13 cellular contexts compared by ENCODE assay signal in the genomic region with DNA sequence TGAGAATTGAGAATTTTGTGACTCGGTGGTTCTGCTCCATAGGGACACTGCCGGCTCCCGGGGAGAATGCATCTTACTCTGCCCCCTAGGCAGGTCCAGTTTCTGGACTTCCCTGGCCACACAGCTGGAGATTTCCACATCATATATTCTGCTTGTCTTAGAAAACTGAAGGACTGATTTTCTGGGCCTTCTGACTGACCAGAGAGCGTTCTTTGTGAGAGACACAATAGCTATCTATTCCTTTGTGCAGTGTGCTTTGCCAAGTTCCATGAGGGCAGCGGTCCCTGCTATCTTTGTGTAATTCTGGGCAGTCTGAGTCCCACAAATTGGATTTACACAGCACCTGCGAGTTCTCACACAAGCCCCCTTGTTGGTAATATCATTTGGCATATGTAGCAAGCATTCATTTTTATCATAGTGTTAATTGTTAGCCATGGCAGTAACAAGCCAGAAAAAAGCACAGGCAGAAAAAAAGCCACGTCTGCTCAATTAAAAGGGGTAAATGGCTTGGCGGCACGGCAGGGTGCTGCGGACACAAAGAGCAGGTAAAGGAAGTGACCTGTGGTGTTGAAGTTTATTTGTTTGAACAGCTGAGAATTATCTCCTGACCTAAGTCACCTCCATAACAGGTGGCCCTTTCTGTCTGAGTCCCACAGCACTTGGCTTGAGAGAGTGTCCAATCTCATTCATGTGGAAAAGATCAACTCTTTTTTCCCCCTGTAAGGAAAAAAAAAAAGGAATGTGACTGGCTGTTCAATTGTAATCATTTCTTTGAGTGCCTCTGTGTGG.
DNase-seq lines count a peak whose midpoint lies in the region; ATAC-seq lines count a peak whose summit lies in the region.
"Had no signal": no experiment of that assay in that cellular context is flagged by ENCODE, and none has a peak within 500 bp of the region (broad histone marks: within the 10 kb centered on the region; RNA-seq: fewer than 3 reads in every experiment).

No MANE protein-coding gene starts in this region.

- H3K27me3 Mint-ChIP-seq in activated T-cell treated with anti-CD3 and anti-CD28 coated beads, Interleukin-2, amount 50 U/mL, for 72 hours (ENCODE audit: low read depth), result no peaks in the 10 kb centered on the region

- H3K4me1 Mint-ChIP-seq in activated T-cell treated with anti-CD3 and anti-CD28 coated beads, Interleukin-2, amount 50 U/mL, for 72 hours (ENCODE audit: low read depth), result no peaks in the 10 kb centered on the region

- peak; percentile 67 to 98 (median 90) for DNase-seq in NCI-H1417 (lab: John Stamatoyannopoulos, UW)
- peak; percentile 2 for DNase-seq in SK-MEL-5 (ENCODE audit: low read depth, low spot score)
- DNase-seq in iPS DF 19.7 (ENCODE audit: low read depth, low spot score), result peak; percentile 75
- DNase-seq in putamen (ENCODE audit: low spot score), result peak; percentile 91
- no peak for DNase-seq in activated T-cell treated with anti-CD3 and anti-CD28 coated beads, Interleukin-2, amount 50 U/mL, for 72 hours
- no peak for DNase-seq in MV-4-11 (lab: John Stamatoyannopoulos, UW)
- DNase-seq in mucosa of gallbladder (ENCODE audit: low spot score), result no peak
- DNase-seq: activated CD8-positive, alpha-beta memory T cell treated with anti-CD3 and anti-CD28 coated beads, Interleukin-2, amount 50 U/mL, for 48 hours; GOT3; IMR-90; NCI-H446 had no signal

- H3K9me3 Mint-ChIP-seq in activated T-cell treated with anti-CD3 and anti-CD28 coated beads, Interleukin-2, amount 50 U/mL, for 72 hours, result peaks cover 2 to 3% of the 10 kb centered on the region in 2 donors

- ATAC-seq in GM18909 (IDR thresholded peaks at IDR 0.05; ENCODE audit: poor library complexity, unreplicated experiment), result no peak
- no peak for ATAC-seq in activated T-cell treated with anti-CD3 and anti-CD28 coated beads, Interleukin-2, amount 50 U/mL, for 72 hours (replicated peaks in 1 of 2)
- ATAC-seq: Right ventricle myocardium inferior had no signal

- in situ Hi-C loops in SK-MEL-5 (cut with HindIII; ENCODE audit: low pct_unique_long_range_greater_than_20kb, low sequenced_read_pairs), result no loop called here

- no peaks in the 10 kb centered on the region for H3K36me3 Mint-ChIP-seq in activated T-cell treated with anti-CD3 and anti-CD28 coated beads, Interleukin-2, amount 50 U/mL, for 72 hours (ENCODE audit: insufficient read depth in 2 of 2)

- no peak overlapping the region for H3K4me3 Mint-ChIP-seq in activated T-cell treated with anti-CD3 and anti-CD28 coated beads, Interleukin-2, amount 50 U/mL, for 72 hours

- H3K27ac Mint-ChIP-seq in activated T-cell treated with anti-CD3 and anti-CD28 coated beads, Interleukin-2, amount 50 U/mL, for 72 hours, result no peak overlapping the region

Comparison
In these comparisons a context has a peak if more than half of its experiments do, and no peak if none do; other contexts are left out.
1. DNase-seq: peak in NCI-H1417 (3 of 3), SK-MEL-5 (single experiment), iPS DF 19.7 (single experiment) and putamen (single experiment); none in activated T-cell treated with anti-CD3 and anti-CD28 coated beads, Interleukin-2, amount 50 U/mL, for 72 hours (0 of 2), MV-4-11 (single experiment) and mucosa of gallbladder (single experiment).